ENCODE assay signal across 8 cellular contexts in the genomic region with DNA sequence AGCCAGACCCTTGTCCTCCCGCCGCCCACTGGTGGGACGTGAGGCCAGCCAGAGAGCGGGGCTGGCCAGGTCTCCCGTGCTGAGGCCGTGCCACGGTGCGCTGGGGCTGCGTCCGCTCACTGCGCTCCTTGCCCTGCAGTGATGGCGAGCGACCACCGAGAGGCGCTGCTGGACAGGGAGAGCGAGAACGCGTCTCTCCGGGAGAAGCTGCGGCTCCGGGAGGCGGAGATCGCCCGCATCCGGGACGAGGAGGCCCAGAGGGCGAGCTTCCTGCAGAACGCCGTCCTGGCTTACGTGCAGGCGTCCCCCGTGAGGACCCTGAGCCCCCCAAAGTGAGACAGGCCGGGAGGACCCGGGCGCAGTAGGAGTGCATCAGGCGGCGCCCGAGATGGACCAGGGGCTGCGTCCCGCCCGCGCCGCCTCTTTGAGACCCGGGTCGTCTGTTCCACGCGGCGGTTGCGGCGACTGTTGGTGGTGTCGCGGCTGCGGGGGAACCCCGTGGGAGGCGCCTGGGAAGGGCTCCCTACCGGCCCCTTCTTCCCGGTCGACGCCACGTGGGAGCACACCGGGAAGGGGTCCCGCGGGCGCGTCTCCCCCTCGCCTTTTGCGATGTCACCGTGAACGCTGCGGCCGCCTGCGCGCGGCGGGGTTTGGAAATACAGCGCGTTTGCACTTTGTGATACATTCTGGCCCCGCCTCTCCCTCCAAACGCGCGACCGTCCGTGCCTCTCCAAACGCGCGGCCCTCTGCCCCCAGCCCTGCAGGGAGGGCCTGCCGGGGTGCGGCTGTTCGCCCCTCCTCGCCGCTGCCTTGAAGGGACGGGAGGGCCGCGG. TPM values are rescaled to one million over a fixed set of nuclear protein-coding genes. Genes with fewer than 3 reads are reported as not detected.
DNase-seq lines count a peak whose midpoint lies in the region; ATAC-seq and TF ChIP-seq lines count a peak whose summit lies in the region.

No MANE protein-coding gene starts in this region.

- POLR2A ChIA-PET in activated CD4-positive, alpha-beta memory T cell treated with anti-CD3 and anti-CD28 coated beads for 36 hours (lab: Charles Lee), result interaction anchor here (0.6 to 1.6 kb wide), 4 partner anchors 13 to 268 kb away, joined by 3 to 6 read pairs (median 3); a partner anchor contains a TSS

- peaks cover 13% of the 10 kb centered on the region for H3K4me1 Mint-ChIP-seq in activated CD4-positive, alpha-beta memory T cell treated with anti-CD3 and anti-CD28 coated beads for 36 hours (ENCODE audit: low read depth)

- H3K36me3 Mint-ChIP-seq in activated CD4-positive, alpha-beta memory T cell treated with anti-CD3 and anti-CD28 coated beads for 36 hours, result peaks cover 8% of the 10 kb centered on the region

- peak overlapping the region; percentile 76 for H3K4me3 Mint-ChIP-seq in activated CD4-positive, alpha-beta memory T cell treated with anti-CD3 and anti-CD28 coated beads for 36 hours

- H3K9me3 ChIP-seq in lung (ENCODE audit: control insufficient read depth in 2 of 2, insufficient read depth in 1 of 2, low read length in 1 of 2), result no peaks in the 10 kb centered on the region

- no peaks in the 10 kb centered on the region for H3K27me3 ChIP-seq in lung (ENCODE audit: control insufficient read depth, insufficient read depth)

- no peaks in the 10 kb centered on the region for H3K27me3 Mint-ChIP-seq in activated CD4-positive, alpha-beta memory T cell treated with anti-CD3 and anti-CD28 coated beads for 36 hours

- CTCF ChIA-PET in activated CD4-positive, alpha-beta memory T cell treated with anti-CD3 and anti-CD28 coated beads for 36 hours (lab: Charles Lee), result interaction anchor here (0.6 to 4.9 kb wide), 35 partner anchors 8 to 521 kb away, joined by 3 to 54 read pairs (median 4); a partner anchor contains a TSS

- H3K27ac Mint-ChIP-seq in activated CD4-positive, alpha-beta memory T cell treated with anti-CD3 and anti-CD28 coated beads for 36 hours, result no peak overlapping the region

- no peaks in the 10 kb centered on the region for H3K9me3 Mint-ChIP-seq in activated CD4-positive, alpha-beta memory T cell treated with anti-CD3 and anti-CD28 coated beads for 36 hours

- peaks cover 0 to 8% of the 10 kb centered on the region in 2 donors for H3K4me1 ChIP-seq in lung (ENCODE audit: control insufficient read depth in 2 of 2, insufficient read depth in 2 of 2, low read length in 2 of 2)

- TF ChIP-seq CTCF in lung (IDR thresholded peaks at IDR 0.05; ENCODE audit: control extremely low read depth, extremely low read depth), result peak; percentile 98

- DNase-seq in COLO668 (lab: John Stamatoyannopoulos, UW; ENCODE audit: unreplicated experiment) (peak; percentile 80), NCI-H526 (lab: John Stamatoyannopoulos, UW) (peak; percentile 69 to 92), ecto neural progenitor cell (ENCODE audit: low spot score) (peak; percentile 96), lung (ENCODE audit: low spot score) (peak; percentile 85)
- DNase-seq in activated CD4-positive, alpha-beta memory T cell treated with anti-CD3 and anti-CD28 coated beads for 36 hours, result peak; percentile 89
- peak; percentile 76 for DNase-seq in stimulated activated CD4-positive, alpha-beta T cell treated with anti-CD3 and anti-CD28 coated beads, Interleukin-4, amount 100 ng/mL, for 4 hours

- 1% methylated on average over 82 to 94 of the region's 94 CpGs for WGBS in lung, 2 donors

- intact Hi-C loops in activated CD4-positive, alpha-beta memory T cell treated with anti-CD3 and anti-CD28 coated beads for 36 hours (cut with micrococcal nuclease), result loop anchor here (1.0 to 10.0 kb wide), 3 partner anchors 68 to 384 kb away; a partner anchor contains a TSS

- no peak overlapping the region for H3K27ac ChIP-seq in lung (ENCODE audit: low read depth in 1 of 2, low read length in 1 of 2)

- ATAC-seq in HG02588 (IDR thresholded peaks at IDR 0.05; ENCODE audit: unreplicated experiment) (peak; percentile 48), lung (ENCODE audit: insufficient read depth, low FRiP score) (peak; percentile 87), HG02981 (IDR thresholded peaks at IDR 0.05; ENCODE audit: unreplicated experiment) (no peak)

- peaks cover 0 to 4% of the 10 kb centered on the region in 2 donors for H3K36me3 ChIP-seq in lung (ENCODE audit: control insufficient read depth in 2 of 2, insufficient read depth in 2 of 2, low read length in 2 of 2)

- H3K4me3 ChIP-seq in lung, result peak overlapping the region; percentile 30

RNA-seq across cellular contexts. Expression of a gene that starts 0.8 kb away (rescaled TPM):
- 1 to 10 TPM; 6.3 to 8.1 TPM for total RNA-seq in activated CD4-positive, alpha-beta memory T cell treated with anti-CD3 and anti-CD28 coated beads for 36 hours
- 1 to 10 TPM; 8.2 to 8.3 TPM for total RNA-seq in lung
- 1 to 10 TPM; 6.0 to 8.0 TPM for polyA plus RNA-seq in lung

RNA-seq across cellular contexts. Expression of a gene that starts 6.8 kb away (rescaled TPM):
- total RNA-seq in activated CD4-positive, alpha-beta memory T cell treated with anti-CD3 and anti-CD28 coated beads for 36 hours, result 100 to 1,000 TPM; 105 to 115 TPM
- 100 to 1,000 TPM in 1 of 2 donors, 10 to 100 TPM in 1; 41.6 to 218 TPM for total RNA-seq in lung
- polyA plus RNA-seq in lung, result 100 to 1,000 TPM; 193 to 246 TPM

RNA-seq across cellular contexts. Expression of a gene that starts 7.6 kb away (rescaled TPM):
- total RNA-seq in activated CD4-positive, alpha-beta memory T cell treated with anti-CD3 and anti-CD28 coated beads for 36 hours, result 10 to 100 TPM; 16.3 to 19.0 TPM
- 10 to 100 TPM; 13.3 to 26.6 TPM for total RNA-seq in lung
- polyA plus RNA-seq in lung, result 10 to 100 TPM; 12.1 to 19.7 TPM

RNA-seq across cellular contexts. Expression of a gene that starts 8.0 kb away (rescaled TPM):
- total RNA-seq in activated CD4-positive, alpha-beta memory T cell treated with anti-CD3 and anti-CD28 coated beads for 36 hours, result 10 to 100 TPM; 83.0 to 85.8 TPM
- 10 to 100 TPM; 21.5 to 86.9 TPM for total RNA-seq in lung
- 100 to 1,000 TPM; 116 to 121 TPM for polyA plus RNA-seq in lung

RNA-seq across cellular contexts. Expression of a gene that starts 20.9 kb away (rescaled TPM):
- 10 to 100 TPM; 16.5 to 17.5 TPM for total RNA-seq in activated CD4-positive, alpha-beta memory T cell treated with anti-CD3 and anti-CD28 coated beads for 36 hours
- total RNA-seq in lung, result 10 to 100 TPM; 34.7 to 37.5 TPM
- polyA plus RNA-seq in lung, result 10 to 100 TPM; 29.1 to 38.2 TPM
